ENCODE assay signal across 22 cellular contexts in genomic region chr2:3565117-3565516, GRCh38. TPM values are rescaled to one million over a fixed set of nuclear protein-coding genes. Genes with fewer than 3 reads are reported as not detected.
DNase-seq lines count a peak whose midpoint lies in the region; ATAC-seq, FAIRE-seq and TF ChIP-seq lines count a peak whose summit lies in the region.
"Had no signal": no experiment of that assay in that cellular context is flagged by ENCODE, and none has a peak within 500 bp of the region (broad histone marks: within the 10 kb centered on the region; RNA-seq: fewer than 3 reads in every experiment).

No MANE protein-coding gene starts in this region.

- TF ChIP-seq RAD21 in HepG2 (CRISPR knock-in tag; IDR thresholded peaks at IDR 0.05): no peak

- H3K4me1 ChIP-seq in HepG2 (ENCODE audit: insufficient read depth, low read length) (no peaks in the 10 kb centered on the region), right lobe of liver (no peaks in the 10 kb centered on the region), heart right ventricle (no peaks in the 10 kb centered on the region)
- H3K4me1 ChIP-seq: A549 had no signal

- H3K36me3 ChIP-seq in HepG2 (replicated peaks in 1 of 2; ENCODE audit: control insufficient read depth in 1 of 2, insufficient read depth in 2 of 2, low read length in 2 of 2) (no peaks in the 10 kb centered on the region; a peak in 1 of 5 replicates), right lobe of liver (no peaks in the 10 kb centered on the region), heart right ventricle (peaks cover 0 to 11% (median 0%) of the 10 kb centered on the region in 9 donors)

- H2AFZ ChIP-seq in HepG2 (ENCODE audit: low read length): no peak overlapping the region
- H2AFZ ChIP-seq: GM23338 had no signal

- POLR2A ChIA-PET in HepG2 (lab: Yijun Ruan, JAX): no interaction called here

- H3K36me3 Mint-ChIP-seq in glutamatergic neuron (ENCODE audit: unreplicated experiment): no peaks in the 10 kb centered on the region
- peaks cover 23 to 33% of the 10 kb centered on the region in 2 donors for H3K36me3 Mint-ChIP-seq in stimulated activated naive B cell treated with anti-CD40 and anti-IgM and Interleukin-4, amounts not matched to agents 10 μg/mL and 1 μg/mL and 100 μg/mL, for 72 hours
- H3K36me3 Mint-ChIP-seq in osteocyte (ENCODE audit: unreplicated experiment): no peaks in the 10 kb centered on the region

- DNase-seq in HepG2 (ENCODE audit: low spot score) (no peak), right lobe of liver (no peak), glutamatergic neuron (no peak), osteocyte (ENCODE audit: extremely low spot score, unreplicated experiment) (no peak), heart right ventricle (no peak)
- DNase-seq in stimulated activated naive B cell treated with anti-CD40 and anti-IgM and Interleukin-4, amounts not matched to agents 10 μg/mL and 1 μg/mL and 100 μg/mL, for 72 hours: no peak
- DNase-seq: AML-193; CD4-positive, alpha-beta memory T cell; DMS153; DMS79; GDM1; HFFc6; IMR-90 had no signal

- no peak overlapping the region for H3K9ac ChIP-seq in HepG2 (ENCODE audit: insufficient read depth, low read depth, low read length)
- H3K9ac ChIP-seq: BLaER1 had no signal

- FAIRE-seq in HepG2 (lab: Jason Lieb, UNC): no peak
- FAIRE-seq: A549, H54 had no signal

- TF ChIP-seq EP300 in HepG2 (IDR thresholded peaks at IDR 0.05; ENCODE audit: low read depth in 2 of 2, low read length in 2 of 2) (no peak), HepG2 (CRISPR knock-in tag; IDR thresholded peaks at IDR 0.05; ENCODE audit: borderline replicate concordance) (no peak)

- H3K27ac ChIP-seq in HepG2 (ENCODE audit: extremely low read length, insufficient read depth, low read length) (no peak overlapping the region), right lobe of liver (no peak overlapping the region), heart right ventricle (no peak overlapping the region)
- H3K27ac ChIP-seq: 22Rv1, A549, HL-60 had no signal

- no peaks in the 10 kb centered on the region for H3K79me2 ChIP-seq in HepG2 (ENCODE audit: insufficient read depth, low read length)

- in situ Hi-C loops in HepG2 (cut with HindIII; ENCODE audit: extremely low pct_ligation_motif_present, low pct_unique_long_range_greater_than_20kb): no loop called here

- H3K4me3 Mint-ChIP-seq in glutamatergic neuron (ENCODE audit: unreplicated experiment) (no peak overlapping the region), osteocyte (ENCODE audit: unreplicated experiment) (no peak overlapping the region)
- no peak overlapping the region for H3K4me3 Mint-ChIP-seq in stimulated activated naive B cell treated with anti-CD40 and anti-IgM and Interleukin-4, amounts not matched to agents 10 μg/mL and 1 μg/mL and 100 μg/mL, for 72 hours
- H3K4me3 Mint-ChIP-seq: CD14-positive monocyte, GM23338, HFFc6 had no signal

- no peaks in the 10 kb centered on the region for H3K27me3 ChIP-seq in HepG2 (ENCODE audit: control insufficient read depth in 1 of 2, insufficient read depth in 2 of 2, low read length in 2 of 2)
- H3K27me3 ChIP-seq in right lobe of liver: no peaks in the 10 kb centered on the region
- no peaks in the 10 kb centered on the region for H3K27me3 ChIP-seq in heart right ventricle
- H3K27me3 ChIP-seq: BLaER1 had no signal

- no peaks in the 10 kb centered on the region for H4K20me1 ChIP-seq in HepG2 (ENCODE audit: insufficient read depth, low read length)
- H4K20me1 ChIP-seq: BLaER1 had no signal

- intact Hi-C loops in HepG2 (cut with micrococcal nuclease; ENCODE audit: unreplicated experiment): no loop called here
- intact Hi-C loops in right lobe of liver (cut with DNase I): no loop called here
- intact Hi-C loops in heart right ventricle (cut with DNase I): no loop called here

- TF ChIP-seq POLR2A in HepG2 (IDR thresholded peaks at IDR 0.05; ENCODE audit: insufficient read depth in 1 of 2, low read depth in 2 of 2, low read length in 2 of 2): no peak
- TF ChIP-seq POLR2A in right lobe of liver (IDR thresholded peaks at IDR 0.05): no peak

- H3K27me3 Mint-ChIP-seq in glutamatergic neuron (ENCODE audit: unreplicated experiment): no peaks in the 10 kb centered on the region
- H3K27me3 Mint-ChIP-seq in stimulated activated naive B cell treated with anti-CD40 and anti-IgM and Interleukin-4, amounts not matched to agents 10 μg/mL and 1 μg/mL and 100 μg/mL, for 72 hours: no peaks in the 10 kb centered on the region
- H3K27me3 Mint-ChIP-seq in osteocyte (ENCODE audit: unreplicated experiment): no peaks in the 10 kb centered on the region
- H3K27me3 Mint-ChIP-seq: CD4-positive, alpha-beta memory T cell had no signal

- no peak for TF ChIP-seq CTCF in HepG2 (CRISPR knock-in tag; IDR thresholded peaks at IDR 0.05)
- TF ChIP-seq CTCF in right lobe of liver (IDR thresholded peaks at IDR 0.05): no peak
- TF ChIP-seq CTCF in glutamatergic neuron (IDR thresholded peaks at IDR 0.05; ENCODE audit: partially characterized antibody, unreplicated experiment): no peak
- TF ChIP-seq CTCF in osteocyte (IDR thresholded peaks at IDR 0.05): no peak
- TF ChIP-seq CTCF in heart right ventricle (IDR thresholded peaks at IDR 0.05): no peak

- H3K9me3 Mint-ChIP-seq in glutamatergic neuron (ENCODE audit: unreplicated experiment) (peaks cover 8% of the 10 kb centered on the region), osteocyte (ENCODE audit: unreplicated experiment) (no peaks in the 10 kb centered on the region)
- peaks cover 0 to 4% of the 10 kb centered on the region in 2 donors for H3K9me3 Mint-ChIP-seq in stimulated activated naive B cell treated with anti-CD40 and anti-IgM and Interleukin-4, amounts not matched to agents 10 μg/mL and 1 μg/mL and 100 μg/mL, for 72 hours
- H3K9me3 Mint-ChIP-seq: CD4-positive, alpha-beta memory T cell; GM23338; HFFc6 had no signal

- BruUV-seq in HepG2 (replicated peaks; lab: Mats Ljungman, UMichigan): no TSS peak

- 87% methylated on average over 6 of the region's 6 CpGs for WGBS in HepG2 (ENCODE audit: low lambda C conversion rate)
- WGBS in right lobe of liver (ENCODE audit: insufficient coverage, low coverage, low lambda C conversion rate, missing lambda C conversion rate): 76% methylated on average over 6 of the region's 6 CpGs
- 81 to 95% methylated on average over 6 of the region's 6 CpGs for WGBS in heart right ventricle, 2 donors

- no peak overlapping the region for H3K4me2 ChIP-seq in HepG2 (ENCODE audit: low read depth, low read length)
- H3K4me2 ChIP-seq: A549, GM23338 had no signal

- no peaks in the 10 kb centered on the region for H3K9me3 ChIP-seq in HepG2 (ENCODE audit: low read length)
- H3K9me3 ChIP-seq in right lobe of liver: no peaks in the 10 kb centered on the region
- H3K9me3 ChIP-seq in heart right ventricle: no peaks in the 10 kb centered on the region
- H3K9me3 ChIP-seq: A549, BLaER1 had no signal

- H3K4me1 Mint-ChIP-seq in glutamatergic neuron (ENCODE audit: low read depth, unreplicated experiment) (peaks cover 9% of the 10 kb centered on the region), osteocyte (ENCODE audit: unreplicated experiment) (no peaks in the 10 kb centered on the region)
- peaks cover 25 to 45% of the 10 kb centered on the region in 2 donors for H3K4me1 Mint-ChIP-seq in stimulated activated naive B cell treated with anti-CD40 and anti-IgM and Interleukin-4, amounts not matched to agents 10 μg/mL and 1 μg/mL and 100 μg/mL, for 72 hours

- ATAC-seq in HepG2: no peak
- ATAC-seq in right lobe of liver: no peak
- ATAC-seq in stimulated activated naive B cell treated with anti-CD40 and anti-IgM and Interleukin-4, amounts not matched to agents 10 μg/mL and 1 μg/mL and 100 μg/mL, for 72 hours (replicated peaks): no peak
- no peak for ATAC-seq in heart right ventricle
- ATAC-seq: A549, HCT116 had no signal

- H3K27ac Mint-ChIP-seq in glutamatergic neuron (ENCODE audit: unreplicated experiment): peak overlapping the region; percentile 28
- H3K27ac Mint-ChIP-seq in stimulated activated naive B cell treated with anti-CD40 and anti-IgM and Interleukin-4, amounts not matched to agents 10 μg/mL and 1 μg/mL and 100 μg/mL, for 72 hours: peak overlapping the region; percentile 47
- H3K27ac Mint-ChIP-seq in osteocyte (ENCODE audit: unreplicated experiment): no peak overlapping the region
- H3K27ac Mint-ChIP-seq: CD14-positive monocyte, HFFc6 had no signal

- H3K4me3 ChIP-seq in HepG2 (replicated peaks in 1 of 3; ENCODE audit: insufficient read depth in 1 of 3, low read depth in 2 of 3, low read length in 3 of 3): no peak overlapping the region
- no peak overlapping the region for H3K4me3 ChIP-seq in right lobe of liver
- no peak overlapping the region for H3K4me3 ChIP-seq in heart right ventricle
- H3K4me3 ChIP-seq: A549, BLaER1, GM23338 had no signal

- CTCF ChIA-PET in HepG2 (lab: Yijun Ruan, JAX; ENCODE audit: low intra/inter-chr PET ratio, low total read pairs): no interaction called here

RNA-seq across cellular contexts. Expression of gene RNASEH1, which starts 7.0 kb away (rescaled TPM):
- total RNA-seq in HepG2 (2016; rRNA removed; fragmentation: Illumina TruSeq; extraction: Trizol) (57.2 and 57.4 TPM in 2 replicates), right lobe of liver (10 to 100 TPM in 3 of 6 experiments, 1 to 10 TPM in 3; 8.3 to 12.2 (median 10.0) TPM), glutamatergic neuron (ENCODE audit: unreplicated experiment) (34.6 TPM), osteocyte (24.6 and 25.5 TPM in 2 replicates), heart right ventricle (10 to 100 TPM; 17.3 to 24.0 (median 19.9) TPM)
- 73.8 and 75.1 TPM in 2 replicates for total RNA-seq in HepG2 (2016; cell fraction: cytosol; rRNA removed; fragmentation: Illumina TruSeq; extraction: Trizol; ENCODE audit: low read depth)
- 56.9 and 57.3 TPM in 2 replicates for total RNA-seq in HepG2 (2016; cell fraction: insoluble cytoplasmic fraction; rRNA removed; fragmentation: Illumina TruSeq; extraction: Trizol)
- total RNA-seq in HepG2 (2016; cell fraction: membrane; rRNA removed; fragmentation: Illumina TruSeq; extraction: Trizol): 90.4 and 92.3 TPM in 2 replicates
- 37.2 and 39.3 TPM in 2 replicates for total RNA-seq in HepG2 (2016; cell fraction: nucleus; rRNA removed; fragmentation: Illumina TruSeq; extraction: Trizol)
- polyA plus RNA-seq in HepG2 (2011; rRNA removed) (12.7 and 14.5 TPM in 2 replicates), heart right ventricle (10 to 100 TPM in 1 of 2 donors, 1 to 10 TPM in 1; 8.7 to 15.3 TPM)
- 12.8 and 14.0 TPM in 2 replicates for polyA plus RNA-seq in HepG2 (2011; cell fraction: cytosol; rRNA removed)
- polyA plus RNA-seq in HepG2 (2011; cell fraction: nucleus; rRNA removed): 10.4 and 11.6 TPM in 2 replicates
- 21.0 and 21.2 TPM in 2 replicates for polyA plus RNA-seq in HepG2 (2012)
- 75.3 and 82.0 TPM in 2 replicates for polyA plus RNA-seq in HepG2 (2016; cell fraction: cytosol; fragmentation: Illumina TruSeq; extraction: Trizol; ENCODE audit: low read depth)
- polyA plus RNA-seq in HepG2 (2016; cell fraction: insoluble cytoplasmic fraction; fragmentation: Illumina TruSeq; extraction: Trizol; ENCODE audit: low read depth): 46.3 and 47.8 TPM in 2 replicates
- polyA plus RNA-seq in HepG2 (2016; cell fraction: membrane; fragmentation: Illumina TruSeq; extraction: Trizol; ENCODE audit: low read depth): 68.9 and 69.5 TPM in 2 replicates
- 43.7 and 45.2 TPM in 2 replicates for polyA plus RNA-seq in HepG2 (2016; cell fraction: nucleus; fragmentation: Illumina TruSeq; extraction: Trizol; ENCODE audit: insufficient read depth, low read depth)
- 10.4 and 15.6 TPM in 2 replicates for polyA minus RNA-seq in HepG2 (2011; rRNA and poly(A)+ RNA removed; ENCODE audit: low replicate concordance)
- polyA minus RNA-seq in HepG2 (2011; cell fraction: cytosol; rRNA and poly(A)+ RNA removed): 11.1 and 12.0 TPM in 2 replicates
- 17.3 and 19.1 TPM in 2 replicates for polyA minus RNA-seq in HepG2 (2011; cell fraction: nucleus; rRNA and poly(A)+ RNA removed)

RNA-seq across cellular contexts. Expression of gene RPS7, which starts 9.9 kb away (rescaled TPM):
- 3,686 and 4,415 TPM in 2 replicates for total RNA-seq in HepG2 (2016; rRNA removed; fragmentation: Illumina TruSeq; extraction: Trizol)
- total RNA-seq in HepG2 (2016; cell fraction: cytosol; rRNA removed; fragmentation: Illumina TruSeq; extraction: Trizol; ENCODE audit: low read depth): 5,456 and 6,100 TPM in 2 replicates
- 3,753 and 4,559 TPM in 2 replicates for total RNA-seq in HepG2 (2016; cell fraction: insoluble cytoplasmic fraction; rRNA removed; fragmentation: Illumina TruSeq; extraction: Trizol)
- 7,013 and 7,026 TPM in 2 replicates for total RNA-seq in HepG2 (2016; cell fraction: membrane; rRNA removed; fragmentation: Illumina TruSeq; extraction: Trizol)
- total RNA-seq in HepG2 (2016; cell fraction: nucleus; rRNA removed; fragmentation: Illumina TruSeq; extraction: Trizol): 1,357 and 1,550 TPM in 2 replicates
- polyA plus RNA-seq in HepG2 (2011; rRNA removed): 3,283 and 4,040 TPM in 2 replicates
- 3,092 and 3,668 TPM in 2 replicates for polyA plus RNA-seq in HepG2 (2011; cell fraction: cytosol; rRNA removed)
- polyA plus RNA-seq in HepG2 (2011; cell fraction: nucleus; rRNA removed): 687 and 772 TPM in 2 replicates
- 3,723 and 4,459 TPM in 2 replicates for polyA plus RNA-seq in HepG2 (2012)
- 5,030 and 5,352 TPM in 2 replicates for polyA plus RNA-seq in HepG2 (2016; cell fraction: cytosol; fragmentation: Illumina TruSeq; extraction: Trizol; ENCODE audit: low read depth)
- 4,110 and 4,812 TPM in 2 replicates for polyA plus RNA-seq in HepG2 (2016; cell fraction: insoluble cytoplasmic fraction; fragmentation: Illumina TruSeq; extraction: Trizol; ENCODE audit: low read depth)
- 6,339 and 6,476 TPM in 2 replicates for polyA plus RNA-seq in HepG2 (2016; cell fraction: membrane; fragmentation: Illumina TruSeq; extraction: Trizol; ENCODE audit: low read depth)
- 2,377 and 2,486 TPM in 2 replicates for polyA plus RNA-seq in HepG2 (2016; cell fraction: nucleus; fragmentation: Illumina TruSeq; extraction: Trizol; ENCODE audit: insufficient read depth, low read depth)
- polyA minus RNA-seq in HepG2 (2011; rRNA and poly(A)+ RNA removed; ENCODE audit: low replicate concordance): 217 and 248 TPM in 2 replicates
- 598 and 688 TPM in 2 replicates for polyA minus RNA-seq in HepG2 (2011; cell fraction: cytosol; rRNA and poly(A)+ RNA removed)
- polyA minus RNA-seq in HepG2 (2011; cell fraction: nucleus; rRNA and poly(A)+ RNA removed): 243 and 285 TPM in 2 replicates
- 1,000 to 10,000 TPM in 2 of 6 experiments, 100 to 1,000 TPM in 4; 366 to 1,499 (median 423) TPM for total RNA-seq in right lobe of liver
- 729 TPM for total RNA-seq in glutamatergic neuron (ENCODE audit: unreplicated experiment)
- 1,082 and 1,101 TPM in 2 replicates for total RNA-seq in osteocyte
- total RNA-seq in heart right ventricle: 100 to 1,000 TPM; 446 to 663 (median 505) TPM
- polyA plus RNA-seq in heart right ventricle: 1,000 to 10,000 TPM; 1,343 to 1,956 TPM

RNA-seq across cellular contexts. Expression of gene COLEC11, which starts 29.8 kb away (rescaled TPM):
- total RNA-seq in HepG2 (2016; rRNA removed; fragmentation: Illumina TruSeq; extraction: Trizol) (2.5 and 3.0 TPM in 2 replicates), right lobe of liver (10 to 100 TPM; 25.2 to 58.6 (median 41.1) TPM), glutamatergic neuron (ENCODE audit: unreplicated experiment) (not detected), osteocyte (not detected in 2 replicates), heart right ventricle (1 to 10 TPM; 2.0 to 7.2 (median 4.1) TPM)
- 1.2 and 1.9 TPM in 2 replicates for total RNA-seq in HepG2 (2016; cell fraction: cytosol; rRNA removed; fragmentation: Illumina TruSeq; extraction: Trizol; ENCODE audit: low read depth)
- total RNA-seq in HepG2 (2016; cell fraction: insoluble cytoplasmic fraction; rRNA removed; fragmentation: Illumina TruSeq; extraction: Trizol): 2.5 and 3.0 TPM in 2 replicates
- total RNA-seq in HepG2 (2016; cell fraction: membrane; rRNA removed; fragmentation: Illumina TruSeq; extraction: Trizol): 2.2 and 2.3 TPM in 2 replicates
- total RNA-seq in HepG2 (2016; cell fraction: nucleus; rRNA removed; fragmentation: Illumina TruSeq; extraction: Trizol): 2.7 and 3.4 TPM in 2 replicates
- polyA plus RNA-seq in HepG2 (2011; rRNA removed) (1.5 and 2.6 TPM in 2 replicates), heart right ventricle (10 to 100 TPM; 18.2 to 26.7 TPM)
- 2.8 TPM in 2 replicates for polyA plus RNA-seq in HepG2 (2011; cell fraction: cytosol; rRNA removed)
- polyA plus RNA-seq in HepG2 (2011; cell fraction: nucleus; rRNA removed): 4.0 and 4.6 TPM in 2 replicates
- polyA plus RNA-seq in HepG2 (2012): 1.6 and 1.9 TPM in 2 replicates
- 0.71 and 0.78 TPM in 2 replicates for polyA plus RNA-seq in HepG2 (2016; cell fraction: cytosol; fragmentation: Illumina TruSeq; extraction: Trizol; ENCODE audit: low read depth)
- polyA plus RNA-seq in HepG2 (2016; cell fraction: insoluble cytoplasmic fraction; fragmentation: Illumina TruSeq; extraction: Trizol; ENCODE audit: low read depth): 2.0 and 3.6 TPM in 2 replicates
- polyA plus RNA-seq in HepG2 (2016; cell fraction: membrane; fragmentation: Illumina TruSeq; extraction: Trizol; ENCODE audit: low read depth): 1.5 TPM in 2 replicates
- polyA plus RNA-seq in HepG2 (2016; cell fraction: nucleus; fragmentation: Illumina TruSeq; extraction: Trizol; ENCODE audit: insufficient read depth, low read depth): 5.0 and 5.6 TPM in 2 replicates
- 1.8 TPM in 1 of 2 replicates, not detected in the other for polyA minus RNA-seq in HepG2 (2011; rRNA and poly(A)+ RNA removed; ENCODE audit: low replicate concordance)
- polyA minus RNA-seq in HepG2 (2011; cell fraction: cytosol; rRNA and poly(A)+ RNA removed): 0.69 and 1.3 TPM in 2 replicates
- 2.6 and 2.8 TPM in 2 replicates for polyA minus RNA-seq in HepG2 (2011; cell fraction: nucleus; rRNA and poly(A)+ RNA removed)
- total RNA-seq: CD4-positive, alpha-beta memory T cell; Daoy; HFFc6 had no signal
- polyA plus RNA-seq: CD14-positive monocyte had no signal

RNA-seq across cellular contexts. Expression of gene ADI1, which starts 45.8 kb away (rescaled TPM):
- total RNA-seq in HepG2 (2016; rRNA removed; fragmentation: Illumina TruSeq; extraction: Trizol) (123 and 135 TPM in 2 replicates), right lobe of liver (100 to 1,000 TPM; 165 to 470 (median 246) TPM), glutamatergic neuron (ENCODE audit: unreplicated experiment) (16.0 TPM), osteocyte (48.5 and 54.0 TPM in 2 replicates), heart right ventricle (100 to 1,000 TPM; 100 to 204 (median 175) TPM)
- 16.6 and 17.0 TPM in 2 replicates for total RNA-seq in HepG2 (2016; cell fraction: cytosol; rRNA removed; fragmentation: Illumina TruSeq; extraction: Trizol; ENCODE audit: low read depth)
- total RNA-seq in HepG2 (2016; cell fraction: insoluble cytoplasmic fraction; rRNA removed; fragmentation: Illumina TruSeq; extraction: Trizol): 124 and 138 TPM in 2 replicates
- 45.5 and 47.8 TPM in 2 replicates for total RNA-seq in HepG2 (2016; cell fraction: membrane; rRNA removed; fragmentation: Illumina TruSeq; extraction: Trizol)
- 54.5 and 64.3 TPM in 2 replicates for total RNA-seq in HepG2 (2016; cell fraction: nucleus; rRNA removed; fragmentation: Illumina TruSeq; extraction: Trizol)
- polyA plus RNA-seq in HepG2 (2011; rRNA removed) (21.3 and 28.7 TPM in 2 replicates), heart right ventricle (100 to 1,000 TPM in 1 of 2 donors, 10 to 100 TPM in 1; 49.2 to 126 TPM)
- 22.7 and 24.5 TPM in 2 replicates for polyA plus RNA-seq in HepG2 (2011; cell fraction: cytosol; rRNA removed)
- 16.1 and 17.6 TPM in 2 replicates for polyA plus RNA-seq in HepG2 (2011; cell fraction: nucleus; rRNA removed)
- 22.9 and 33.0 TPM in 2 replicates for polyA plus RNA-seq in HepG2 (2012)
- polyA plus RNA-seq in HepG2 (2016; cell fraction: cytosol; fragmentation: Illumina TruSeq; extraction: Trizol; ENCODE audit: low read depth): 20.5 and 20.6 TPM in 2 replicates
- polyA plus RNA-seq in HepG2 (2016; cell fraction: insoluble cytoplasmic fraction; fragmentation: Illumina TruSeq; extraction: Trizol; ENCODE audit: low read depth): 160 TPM in 2 replicates
- polyA plus RNA-seq in HepG2 (2016; cell fraction: membrane; fragmentation: Illumina TruSeq; extraction: Trizol; ENCODE audit: low read depth): 42.7 and 43.1 TPM in 2 replicates
- 92.2 and 100 TPM in 2 replicates for polyA plus RNA-seq in HepG2 (2016; cell fraction: nucleus; fragmentation: Illumina TruSeq; extraction: Trizol; ENCODE audit: insufficient read depth, low read depth)
- polyA minus RNA-seq in HepG2 (2011; rRNA and poly(A)+ RNA removed; ENCODE audit: low replicate concordance): 15.1 and 19.1 TPM in 2 replicates
- 13.2 and 18.8 TPM in 2 replicates for polyA minus RNA-seq in HepG2 (2011; cell fraction: cytosol; rRNA and poly(A)+ RNA removed)
- 19.3 and 23.8 TPM in 2 replicates for polyA minus RNA-seq in HepG2 (2011; cell fraction: nucleus; rRNA and poly(A)+ RNA removed)
